In the genomic region with DNA sequence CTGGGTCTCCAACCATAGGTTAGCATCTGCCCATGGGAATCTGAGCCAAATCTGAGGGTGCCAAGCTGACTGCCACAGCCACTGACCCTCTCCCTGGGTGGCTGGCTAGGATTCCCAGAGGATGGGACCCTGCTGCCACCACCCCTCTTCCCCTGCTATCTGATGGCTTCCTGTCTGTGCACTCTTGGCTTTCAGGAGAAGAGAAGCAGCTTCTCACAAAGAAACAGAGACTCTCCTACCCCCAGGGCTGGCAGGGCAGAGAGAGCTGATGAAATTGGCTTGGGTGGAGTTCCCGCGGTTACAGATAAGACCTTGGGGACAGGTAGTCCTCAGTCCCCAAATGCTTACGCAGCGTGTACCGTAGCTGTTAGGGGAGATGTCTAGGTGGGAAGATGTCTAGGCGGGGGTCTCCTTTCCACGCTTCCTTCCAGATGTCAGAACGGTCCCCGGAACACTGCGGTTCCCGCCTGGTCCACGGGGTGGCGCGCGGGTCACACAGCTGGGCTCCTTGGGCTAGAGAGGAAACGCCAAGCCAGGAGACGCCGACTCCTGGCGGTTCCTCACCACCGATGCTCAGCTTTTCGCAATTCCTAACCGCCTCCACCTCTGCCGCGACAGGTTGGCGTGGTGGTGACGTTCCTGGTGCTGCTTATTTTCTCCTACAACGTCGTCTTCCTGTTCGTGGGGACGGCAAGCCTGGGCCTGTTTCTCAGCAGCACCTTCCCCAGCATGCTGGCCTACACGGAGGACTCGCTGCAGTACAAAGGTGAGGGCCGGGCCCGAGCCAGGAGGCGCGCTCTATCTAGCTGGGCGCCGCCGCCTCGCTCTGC, we compare ENCODE assay signal across 1 cellular context.
TF ChIP-seq lines count a peak whose summit lies in the region.

No MANE protein-coding gene starts in this region.

TF ChIP-seq in H1, 55 proteins besides CTCF, POLR2A, EP300 and RAD21:
- TF ChIP-seq, protein P1, sequence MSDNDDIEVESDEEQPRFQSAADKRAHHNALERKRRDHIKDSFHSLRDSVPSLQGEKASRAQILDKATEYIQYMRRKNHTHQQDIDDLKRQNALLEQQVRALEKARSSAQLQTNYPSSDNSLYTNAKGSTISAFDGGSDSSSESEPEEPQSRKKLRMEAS (IDR thresholded peaks at IDR 0.05) = peak; percentile 40; the same call in 1 of the 2 replicates
- TF ChIP-seq CTBP2 (IDR thresholded peaks at IDR 0.05; ENCODE audit: borderline replicate concordance, insufficient read depth, insufficient read length, low read length) (no peak), RXRA (IDR thresholded peaks at IDR 0.05; ENCODE audit: insufficient read depth, low read depth, low read length) (no peak), JUN (IDR thresholded peaks at IDR 0.05; ENCODE audit: low read depth, low read length) (no peak), KDM1A (IDR thresholded peaks at IDR 0.05; ENCODE audit: borderline replicate concordance, low read length) (no peak), GABPA (IDR thresholded peaks at IDR 0.05; ENCODE audit: borderline replicate concordance, insufficient read depth, low read length) (peak; percentile 60; the same call in 1 of the 2 replicates), CHD2 (IDR thresholded peaks at IDR 0.05; ENCODE audit: low read length) (peak; percentile 16; the same call in 1 of the 2 replicates), CEBPB (IDR thresholded peaks at IDR 0.05; ENCODE audit: low read depth, low read length) (peak; percentile 61; the same call in 1 of the 2 replicates), FOSL1 (IDR thresholded peaks at IDR 0.05; ENCODE audit: insufficient read depth, low read depth, low read length) (no peak), TBP (IDR thresholded peaks at IDR 0.05; ENCODE audit: low read depth, low read length) (peak; percentile 57; the same call in 1 of the 2 replicates), SIN3A (conservative IDR thresholded peaks at IDR 0.05 in 1 of 2, IDR thresholded peaks at IDR 0.05 in 1 of 2; ENCODE audit: low read depth in 1 of 2, low read length in 2 of 2) (peak in 1 of 2 experiments; percentile 74; a peak in 1 of 4 replicates), BCL11A (IDR thresholded peaks at IDR 0.05; ENCODE audit: low read depth in 2 of 2, low read length in 2 of 2) (no peak), BACH1 (IDR thresholded peaks at IDR 0.05; ENCODE audit: low read length) (no peak), POU5F1 (IDR thresholded peaks at IDR 0.05; ENCODE audit: low read depth, low read length) (no peak), ASH2L (IDR thresholded peaks at IDR 0.05; ENCODE audit: low read length) (peak; percentile 62), TAF1 (IDR thresholded peaks at IDR 0.05; ENCODE audit: low read depth, low read length) (0 out of 2 replicates have a peak, but pooled peaks have one; percentile 37), POLR2AphosphoS5 (IDR thresholded peaks at IDR 0.05; ENCODE audit: low read depth, low read length) (no peak), CBX5 (IDR thresholded peaks at IDR 0.05; ENCODE audit: low read depth, low read length) (no peak), NRF1 (IDR thresholded peaks at IDR 0.05; ENCODE audit: low read depth, low read length) (no peak), CREB1 (IDR thresholded peaks at IDR 0.05) (peak; percentile 50; the same call in 1 of the 2 replicates), TAF7 (optimal IDR thresholded peaks at IDR 0.05; ENCODE audit: borderline replicate concordance, low read depth, low read length) (peak; percentile 55), RBBP5 (IDR thresholded peaks at IDR 0.05; ENCODE audit: borderline replicate concordance, low read depth, low read length) (peak; percentile 51; the same call in 1 of the 2 replicates), TCF12 (IDR thresholded peaks at IDR 0.05; ENCODE audit: low read depth, low read length) (0 out of 2 replicates have a peak, but pooled peaks have one; percentile 36), BRCA1 (IDR thresholded peaks at IDR 0.05; ENCODE audit: low read depth, low read length) (no peak)
- TF ChIP-seq, protein P2, sequence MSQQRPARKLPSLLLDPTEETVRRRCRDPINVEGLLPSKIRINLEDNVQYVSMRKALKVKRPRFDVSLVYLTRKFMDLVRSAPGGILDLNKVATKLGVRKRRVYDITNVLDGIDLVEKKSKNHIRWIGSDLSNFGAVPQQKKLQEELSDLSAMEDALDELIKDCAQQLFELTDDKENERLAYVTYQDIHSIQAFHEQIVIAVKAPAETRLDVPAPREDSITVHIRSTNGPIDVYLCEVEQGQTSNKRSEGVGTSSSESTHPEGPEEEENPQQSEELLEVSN (IDR thresholded peaks at IDR 0.05) = no peak
